Comparison of ENCODE assay signal across 8 cellular contexts in the genomic region with DNA sequence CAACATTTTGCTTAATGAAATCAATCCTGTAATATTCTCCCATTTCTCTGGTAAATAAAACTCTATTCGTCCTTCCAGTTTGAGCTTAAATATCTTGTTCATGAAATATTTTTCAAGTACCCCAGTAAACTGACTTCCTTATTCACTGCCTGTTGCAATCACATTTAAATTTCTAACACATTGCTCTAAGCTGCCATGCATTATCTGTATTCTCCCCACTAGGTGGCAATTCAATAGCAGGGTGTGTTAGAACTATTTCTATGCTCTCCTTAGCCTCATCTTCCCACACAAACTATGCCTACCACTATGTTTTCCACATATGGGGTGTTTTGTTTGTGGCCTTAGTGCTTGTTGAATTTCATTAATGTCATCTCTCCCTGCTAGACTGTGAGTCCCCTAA.
DNase-seq lines count a peak whose midpoint lies in the region; ATAC-seq and TF ChIP-seq lines count a peak whose summit lies in the region.

No MANE protein-coding gene starts in this region.

- H3K36me3 ChIP-seq in NT2/D1 (ENCODE audit: insufficient read depth, insufficient read length, low read length) (no peaks in the 10 kb centered on the region), fibroblast of lung (ENCODE audit: control insufficient read depth, insufficient read depth, low read length) (no peaks in the 10 kb centered on the region), gastroesophageal sphincter (no peaks in the 10 kb centered on the region)

- H3K18ac ChIP-seq in H9 (ENCODE audit: insufficient read length, low read depth, low read length), result no peak overlapping the region

- WGBS in H9 (ENCODE audit: extremely low coverage, insufficient read length, low lambda C conversion rate), result no CpG with 5 or more reads among the region's 1 CpG
- 36 to 64% methylated on average over 1 of the region's 1 CpG for WGBS in gastroesophageal sphincter (ENCODE audit: low coverage in 1 of 2), 2 donors

- H3K23me2 ChIP-seq in H9 (ENCODE audit: insufficient read length, low read depth, low read length, poor library complexity, severe bottlenecking), result no peaks in the 10 kb centered on the region

- H3K79me2 ChIP-seq in H9 (ENCODE audit: insufficient read depth, low read length) (no peaks in the 10 kb centered on the region), fibroblast of lung (ENCODE audit: control insufficient read depth, insufficient read depth, low read length) (no peaks in the 10 kb centered on the region)

- H3K23ac ChIP-seq in H9 (ENCODE audit: insufficient read length, low read depth, low read length), result no peak overlapping the region

- TF ChIP-seq POLR2A in gastroesophageal sphincter (IDR thresholded peaks at IDR 0.05), result no peak

- no peaks in the 10 kb centered on the region for H4K20me1 ChIP-seq in H9 (ENCODE audit: control insufficient read depth, insufficient read depth, insufficient read length)
- H4K20me1 ChIP-seq in fibroblast of lung (ENCODE audit: control insufficient read depth, extremely low read depth, insufficient read depth, low read length), result no peaks in the 10 kb centered on the region

- peaks cover 0 to 4% (median 0%) of the 10 kb centered on the region in 3 experiments; a peak in 2 of 7 replicates for H3K36me3 Mint-ChIP-seq in H9 (ENCODE audit: insufficient read depth in 1 of 3, low read depth in 3 of 3)
- H3K36me3 Mint-ChIP-seq in progenitor cell of endocrine pancreas (ENCODE audit: insufficient read depth), result no peaks in the 10 kb centered on the region

- H3K4me3 Mint-ChIP-seq in H9 (no peak overlapping the region), progenitor cell of endocrine pancreas (ENCODE audit: low read depth) (no peak overlapping the region)

- TF ChIP-seq EP300 in gastroesophageal sphincter (IDR thresholded peaks at IDR 0.05), result no peak

- H3K27me3 Mint-ChIP-seq in H9 (ENCODE audit: low read depth), result no peaks in the 10 kb centered on the region
- H3K27me3 Mint-ChIP-seq in progenitor cell of endocrine pancreas, result no peaks in the 10 kb centered on the region

- TF ChIP-seq CTCF in H9 (conservative IDR thresholded peaks at IDR 0.05) (peak; percentile 58; the same call in 2 of the 3 replicates), fibroblast of lung (conservative IDR thresholded peaks at IDR 0.05 in 1 of 2, IDR thresholded peaks at IDR 0.05 in 1 of 2; ENCODE audit: low read depth in 1 of 2, low read length in 2 of 2) (peak in 1 of 2 donors; percentile 62), progenitor cell of endocrine pancreas (IDR thresholded peaks at IDR 0.05; ENCODE audit: unreplicated experiment) (peak; percentile 55), gastroesophageal sphincter (IDR thresholded peaks at IDR 0.05) (peak in 2 of 4 experiments; percentile 38 to 45)

- H3K27me3 ChIP-seq in H9 (ENCODE audit: insufficient read depth, low read length), result no peaks in the 10 kb centered on the region
- H3K27me3 ChIP-seq in NT2/D1 (ENCODE audit: insufficient read depth, insufficient read length), result no peaks in the 10 kb centered on the region
- no peaks in the 10 kb centered on the region for H3K27me3 ChIP-seq in fibroblast of lung (ENCODE audit: control insufficient read depth, insufficient read depth, low read length)
- no peaks in the 10 kb centered on the region for H3K27me3 ChIP-seq in gastroesophageal sphincter

- no peak overlapping the region for H3K4me3 ChIP-seq in NT2/D1 (ENCODE audit: insufficient read length, low read depth)
- H3K4me3 ChIP-seq in fibroblast of lung (replicated peaks in 1 of 4; ENCODE audit: control extremely low read depth in 1 of 4, insufficient read depth in 1 of 4, low read depth in 3 of 4, low read length in 4 of 4), result no peak overlapping the region
- H3K4me3 ChIP-seq in gastroesophageal sphincter, result no peak overlapping the region

- no peak overlapping the region for H2BK20ac ChIP-seq in H9 (ENCODE audit: low read depth, low read length, poor library complexity, severe bottlenecking)

- no peak overlapping the region for H2BK5ac ChIP-seq in H9 (ENCODE audit: insufficient read length, low read length)

- H3K4me2 ChIP-seq in H9 (ENCODE audit: insufficient read depth, insufficient read length, low read length) (no peak overlapping the region), fibroblast of lung (ENCODE audit: extremely low read depth, insufficient read depth, low read length) (no peak overlapping the region)

- H3K56ac ChIP-seq in H9 (ENCODE audit: insufficient read length, low read depth, low read length), result no peak overlapping the region

- H3K9me3 ChIP-seq in H9 (ENCODE audit: control insufficient read depth, low read depth, low read length), result no peaks in the 10 kb centered on the region
- no peaks in the 10 kb centered on the region; the same call in 1 of the 2 replicates for H3K9me3 ChIP-seq in NT2/D1 (ENCODE audit: insufficient read depth, low read length)
- no peaks in the 10 kb centered on the region for H3K9me3 ChIP-seq in fibroblast of lung (ENCODE audit: control insufficient read depth, insufficient read depth, low read depth, low read length)
- no peaks in the 10 kb centered on the region for H3K9me3 ChIP-seq in gastroesophageal sphincter

- no peak overlapping the region for H3T11ph ChIP-seq in H9 (ENCODE audit: low read length)

- H2BK120ac ChIP-seq in H9 (ENCODE audit: low read depth, low read length, poor library complexity, severe bottlenecking), result no peak overlapping the region

- ATAC-seq in gastroesophageal sphincter (no peak), GM19452 (IDR thresholded peaks at IDR 0.05; ENCODE audit: unreplicated experiment) (no peak)

- no peak overlapping the region for H3K14ac ChIP-seq in H9 (ENCODE audit: insufficient read depth, low read length)

- H3K79me1 ChIP-seq in H9 (ENCODE audit: insufficient read depth, low read depth, low read length, poor library complexity, severe bottlenecking), result no peaks in the 10 kb centered on the region

- H3K9me3 Mint-ChIP-seq in H9 (no peaks in the 10 kb centered on the region; a peak in 3 of 5 replicates), progenitor cell of endocrine pancreas (ENCODE audit: low read depth) (no peaks in the 10 kb centered on the region)

- no peak overlapping the region for H3K9ac ChIP-seq in H9 (ENCODE audit: extremely low read depth, insufficient read length, low read length)
- no peak overlapping the region for H3K9ac ChIP-seq in NT2/D1 (ENCODE audit: insufficient read length, low read depth)
- H3K9ac ChIP-seq in fibroblast of lung (ENCODE audit: insufficient read depth, low read length), result no peak overlapping the region

- H4K91ac ChIP-seq in H9 (ENCODE audit: insufficient read length, low read depth, low read length), result no peak overlapping the region

- no peak overlapping the region; a peak in 1 of 7 replicates for H3K27ac Mint-ChIP-seq in H9
- no peak overlapping the region for H3K27ac Mint-ChIP-seq in progenitor cell of endocrine pancreas

- H2BK15ac ChIP-seq in H9 (ENCODE audit: low read depth, low read length), result no peak overlapping the region

- H3K4me1 ChIP-seq in H9 (ENCODE audit: insufficient read depth, low read length) (no peaks in the 10 kb centered on the region), NT2/D1 (ENCODE audit: insufficient read depth, insufficient read length) (no peaks in the 10 kb centered on the region), fibroblast of lung (ENCODE audit: control insufficient read depth, extremely low read depth, insufficient read depth, low read length) (no peaks in the 10 kb centered on the region), gastroesophageal sphincter (no peaks in the 10 kb centered on the region)

- no peak overlapping the region for H4K8ac ChIP-seq in H9 (replicated peaks; ENCODE audit: insufficient read length, low read depth, low read length)

- H3K27ac ChIP-seq in H9 (ENCODE audit: insufficient read length, low read depth, low read length) (no peak overlapping the region), fibroblast of lung (ENCODE audit: insufficient read depth, low read length) (no peak overlapping the region), gastroesophageal sphincter (no peak overlapping the region)

- H2AK5ac ChIP-seq in H9 (ENCODE audit: insufficient read length, low read length), result no peak overlapping the region

- no peak overlapping the region for H3K4ac ChIP-seq in H9 (ENCODE audit: low read depth, low read length)

- DNase-seq in AML-193 (lab: John Stamatoyannopoulos, UW) (peak; percentile 56 to 72), H9 (no peak), NT2/D1 (ENCODE audit: low read depth, low spot score) (peak; percentile 9), fibroblast of lung (ENCODE audit: low read depth in 2 of 2) (peak; percentile 5 to 56), progenitor cell of endocrine pancreas (ENCODE audit: low spot score, unreplicated experiment) (no peak)
- DNase-seq in activated T-cell treated with anti-CD3 and anti-CD28 coated beads, Interleukin-2, amount 50 U/mL, for 1 hour, result no peak

- no peak overlapping the region for H4K5ac ChIP-seq in H9 (ENCODE audit: insufficient read length, low read depth, low read length)

- H3K4me1 Mint-ChIP-seq in H9, result peaks cover 4 to 7% of the 10 kb centered on the region in 2 experiments
- H3K4me1 Mint-ChIP-seq in progenitor cell of endocrine pancreas (ENCODE audit: low read depth), result peaks cover 7% of the 10 kb centered on the region

- H2BK12ac ChIP-seq in H9 (ENCODE audit: insufficient read length, low read depth, low read length), result no peak overlapping the region

- H2AFZ ChIP-seq in H9 (ENCODE audit: low read length) (no peak overlapping the region), fibroblast of lung (ENCODE audit: low read length) (no peak overlapping the region)

Comparison
In these comparisons a context has a peak if more than half of its experiments do, and no peak if none do; other contexts are left out.
1. DNase-seq: peak in AML-193 (2 of 2), NT2/D1 (single experiment) and fibroblast of lung (2 of 2); none in H9 (single experiment), progenitor cell of endocrine pancreas (single experiment) and activated T-cell treated with anti-CD3 and anti-CD28 coated beads, Interleukin-2, amount 50 U/mL, for 1 hour (single experiment).